Comparison of ENCODE assay signal across 23 cellular contexts in genomic region chr6:137231895-137232294, GRCh38. TPM values are rescaled to one million over a fixed set of nuclear protein-coding genes. Genes with fewer than 3 reads are reported as not detected.
A peak's percentile ranks its signal among the peaks of the same experiment; 100 is the strongest.
DNase-seq lines count a peak whose midpoint lies in the region; ATAC-seq and TF ChIP-seq lines count a peak whose summit lies in the region.
"Had no signal": no experiment of that assay in that cellular context is flagged by ENCODE, and none has a peak within 500 bp of the region (broad histone marks: within the 10 kb centered on the region; RNA-seq: fewer than 3 reads in every experiment).

No MANE protein-coding gene starts in this region.

- no peaks in the 10 kb centered on the region for H3K9me3 ChIP-seq in upper lobe of right lung
- H3K9me3 ChIP-seq: body of pancreas, gastrocnemius medialis had no signal

- intact Hi-C loops in upper lobe of right lung (cut with DNase I), result no loop called here

- no peak overlapping the region for H3K4me3 ChIP-seq in upper lobe of right lung
- H3K4me3 ChIP-seq: body of pancreas, gastrocnemius medialis had no signal

- H3K27ac Mint-ChIP-seq in activated naive CD4-positive, alpha-beta T cell treated with anti-CD3 and anti-CD28 coated beads, Interleukin-2, amount 50 U/mL, for 72 hours, result no peak overlapping the region
- H3K27ac Mint-ChIP-seq: H9 had no signal

- H3K27ac ChIP-seq in upper lobe of right lung, result peak overlapping the region; percentile 45
- H3K27ac ChIP-seq: body of pancreas, epithelial cell of prostate, gastrocnemius medialis had no signal

- ATAC-seq in activated naive CD4-positive, alpha-beta T cell treated with anti-CD3 and anti-CD28 coated beads, Interleukin-2, amount 50 U/mL, for 72 hours, result peak; percentile 63 to 66
- ATAC-seq in upper lobe of right lung, result no peak
- ATAC-seq in GM21619 (IDR thresholded peaks at IDR 0.05; ENCODE audit: unreplicated experiment), result no peak
- ATAC-seq: body of pancreas, gastrocnemius medialis, left colon, sciatic nerve had no signal

- no peak for DNase-seq in activated naive CD4-positive, alpha-beta T cell treated with anti-CD3 and anti-CD28 coated beads, Interleukin-2, amount 50 U/mL, for 72 hours (ENCODE audit: low spot score in 2 of 2)
- no peak for DNase-seq in activated naive CD4-positive, alpha-beta T cell (lab: John Stamatoyannopoulos, UW)
- DNase-seq in NOMO-1 treated with dmso at 0.1 percent for 144 hours (lab: John Stamatoyannopoulos, UW; ENCODE audit: unreplicated experiment), result peak; percentile 22
- peak; percentile 64 for DNase-seq in central memory CD4-positive, alpha-beta T cell
- DNase-seq in upper lobe of right lung, result no peak
- DNase-seq in AG08396 (ENCODE audit: low spot score), result no peak
- DNase-seq in iPS-NIHi11 (ENCODE audit: low spot score), result no peak
- DNase-seq: activated gamma-delta T cell treated with Interleukin-2 at 50 U/mL for 16 hours; body of pancreas; dermis blood vessel endothelial cell; gastrocnemius medialis; H9; IMR-90; left colon; NCI-H69; stimulated activated CD4-positive, alpha-beta T cell treated with anti-CD3 and anti-CD28 coated beads, Interleukin-2, amount 100 ng/mL, for 24 hours; SW 1271 had no signal

- no peaks in the 10 kb centered on the region for H3K27me3 ChIP-seq in upper lobe of right lung
- H3K27me3 ChIP-seq: body of pancreas, gastrocnemius medialis had no signal

- peaks cover 0 to 5% of the 10 kb centered on the region in 2 donors for H3K36me3 Mint-ChIP-seq in activated naive CD4-positive, alpha-beta T cell treated with anti-CD3 and anti-CD28 coated beads, Interleukin-2, amount 50 U/mL, for 72 hours

- TF ChIP-seq CTCF in upper lobe of right lung (IDR thresholded peaks at IDR 0.05), result no peak

- peaks cover 65% of the 10 kb centered on the region for H3K4me1 ChIP-seq in upper lobe of right lung
- H3K4me1 ChIP-seq: body of pancreas had no signal

- no peaks in the 10 kb centered on the region for H3K36me3 ChIP-seq in upper lobe of right lung
- H3K36me3 ChIP-seq: gastrocnemius medialis had no signal

- H3K9me3 Mint-ChIP-seq in activated naive CD4-positive, alpha-beta T cell treated with anti-CD3 and anti-CD28 coated beads, Interleukin-2, amount 50 U/mL, for 72 hours, result peaks cover 0 to 4% of the 10 kb centered on the region in 2 donors
- H3K9me3 Mint-ChIP-seq: H9 had no signal

RNA-seq across cellular contexts. Expression of gene IFNGR1, which starts 12.7 kb away (rescaled TPM):
- total RNA-seq in activated naive CD4-positive, alpha-beta T cell treated with anti-CD3 and anti-CD28 coated beads, Interleukin-2, amount 50 U/mL, for 72 hours, result 10 to 100 TPM; 32.7 to 62.5 TPM
- 239 TPM for total RNA-seq in upper lobe of right lung

RNA-seq across cellular contexts. Expression of gene IL22RA2, which starts 58.5 kb away (rescaled TPM):
- not detected for total RNA-seq in activated naive CD4-positive, alpha-beta T cell treated with anti-CD3 and anti-CD28 coated beads, Interleukin-2, amount 50 U/mL, for 72 hours
- total RNA-seq in upper lobe of right lung, result not detected
- total RNA-seq: body of pancreas, dermis blood vessel endothelial cell, gastrocnemius medialis, H9, IMR-90, left colon, mucosa of gallbladder, osteocyte, sciatic nerve, subcutaneous adipose tissue had no signal

Comparison
In these comparisons a context has a peak if more than half of its experiments do, and no peak if none do; other contexts are left out.
1. ATAC-seq: peak in activated naive CD4-positive, alpha-beta T cell treated with anti-CD3 and anti-CD28 coated beads, Interleukin-2, amount 50 U/mL, for 72 hours (2 of 2); none in upper lobe of right lung (single experiment) and GM21619 (single experiment).
2. DNase-seq: peak in NOMO-1 treated with dmso at 0.1 percent for 144 hours (single experiment) and central memory CD4-positive, alpha-beta T cell (single experiment); none in activated naive CD4-positive, alpha-beta T cell treated with anti-CD3 and anti-CD28 coated beads, Interleukin-2, amount 50 U/mL, for 72 hours (0 of 2), activated naive CD4-positive, alpha-beta T cell (0 of 4), upper lobe of right lung (single experiment), AG08396 (single experiment) and iPS-NIHi11 (single experiment).